8 cellular contexts compared by ENCODE assay signal in the genomic region with DNA sequence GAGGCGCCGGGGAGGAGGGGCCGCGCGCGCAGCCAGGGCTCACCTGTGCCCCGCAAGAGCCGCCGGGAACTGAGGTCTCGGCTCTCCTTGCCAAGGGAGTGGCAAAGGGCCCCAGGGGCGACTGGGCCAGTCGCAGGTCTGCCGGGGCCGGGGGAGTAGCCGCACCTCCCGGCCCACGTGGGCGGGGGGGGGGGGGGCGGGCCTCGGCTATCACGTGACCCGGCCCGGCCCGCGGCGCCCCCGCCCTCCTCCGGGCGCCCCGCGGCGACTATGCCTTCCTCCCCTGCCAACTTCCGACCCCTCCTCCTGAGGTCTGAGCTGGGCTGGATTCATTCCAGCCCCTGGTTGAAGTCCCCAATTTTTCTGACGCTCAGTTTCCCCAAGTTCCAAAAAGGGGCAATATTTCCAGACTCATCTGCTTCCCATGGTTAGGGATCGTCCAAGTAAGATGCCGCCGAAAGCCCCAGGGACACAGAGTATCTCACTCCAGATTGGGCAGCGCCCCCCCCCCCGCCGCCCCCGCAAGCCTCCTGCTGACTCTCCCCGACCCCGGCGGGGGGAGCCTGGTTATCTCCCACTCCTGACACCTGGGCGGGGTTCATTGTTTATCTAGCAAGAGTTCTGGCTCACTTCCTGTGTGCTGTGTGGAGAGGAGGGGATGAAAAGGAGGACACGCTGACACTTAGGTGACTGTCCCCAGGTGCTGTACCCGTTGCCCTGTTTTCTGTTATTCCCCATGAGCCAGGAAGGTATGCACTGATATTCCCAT. TPM values are rescaled to one million over a fixed set of nuclear protein-coding genes. Genes with fewer than 3 reads are reported as not detected.
DNase-seq lines count a peak whose midpoint lies in the region; ATAC-seq and TF ChIP-seq lines count a peak whose summit lies in the region.

TMC6 (minus strand) TSS at position 140 of the 769 bp plus-strand sequence. CDS start 1,923 bp downstream, outside the sequence.

- H3K36me3 Mint-ChIP-seq in stimulated activated effector memory CD8-positive, alpha-beta T cell treated with anti-CD3 and anti-CD28 coated beads, Interleukin-12 subunit alpha, Interleukin-12 subunit beta, amount 100 ng/mL, for 72 hours, result peaks cover 82% of the 10 kb centered on the region

- H3K4me3 ChIP-seq in AG09309 (ENCODE audit: control insufficient read depth, low read depth, low read length), result peak within 1 kb of the TSS; percentile 38
- H3K4me3 ChIP-seq in duodenal mucosa (ENCODE audit: low read depth in 1 of 2, low read length in 2 of 2), result peak within 1 kb of the TSS; percentile 79 to 85
- peak within 1 kb of the TSS; percentile 94 for H3K4me3 ChIP-seq in lower lobe of right lung

- H3K9ac ChIP-seq in duodenal mucosa (ENCODE audit: low read depth in 1 of 2, low read length in 2 of 2), result peak within 1 kb of the TSS; percentile 79 to 84

- DNase-seq in AG09309 (ENCODE audit: low read depth) (no peak), NCI-H226 (peak; percentile 57), lower lobe of right lung (peak; percentile 85)
- peak; percentile 71 for DNase-seq in activated CD4-positive, alpha-beta T cell treated with anti-CD3 and anti-CD28 coated beads for 48 hours
- DNase-seq in stimulated activated effector memory CD8-positive, alpha-beta T cell treated with anti-CD3 and anti-CD28 coated beads, Interleukin-12 subunit alpha, Interleukin-12 subunit beta, amount 100 ng/mL, for 72 hours (ENCODE audit: low spot score in 2 of 2), result peak; percentile 58 to 81

- H3K4me1 ChIP-seq in duodenal mucosa (ENCODE audit: control insufficient read depth in 1 of 2, insufficient read depth in 2 of 2, low read length in 2 of 2) (peaks cover 35 to 75% of the 10 kb centered on the region in 2 donors), lower lobe of right lung (peaks cover 88% of the 10 kb centered on the region)

- H3K4me3 Mint-ChIP-seq in stimulated activated effector memory CD8-positive, alpha-beta T cell treated with anti-CD3 and anti-CD28 coated beads, Interleukin-12 subunit alpha, Interleukin-12 subunit beta, amount 100 ng/mL, for 72 hours, result peak within 1 kb of the TSS; percentile 99

- peak; percentile 65 for TF ChIP-seq POLR2A in GM19193 (IDR thresholded peaks at IDR 0.05; ENCODE audit: extremely low read depth, insufficient read depth, insufficient read length)

- intact Hi-C loops in lower lobe of right lung (cut with DNase I), result loop anchor here (10.0 kb wide), 1 partner anchor 46 kb away; no protein-coding TSS in a partner anchor

- TF ChIP-seq CTCF in AG09309 (IDR thresholded peaks at IDR 0.05; ENCODE audit: control insufficient read depth, insufficient read depth, low read depth, low read length, missing control alignments), result no peak
- TF ChIP-seq CTCF in lower lobe of right lung (IDR thresholded peaks at IDR 0.05), result no peak

- peak within 1 kb of the TSS; percentile 97 for H3K27ac Mint-ChIP-seq in stimulated activated effector memory CD8-positive, alpha-beta T cell treated with anti-CD3 and anti-CD28 coated beads, Interleukin-12 subunit alpha, Interleukin-12 subunit beta, amount 100 ng/mL, for 72 hours

- ATAC-seq in lower lobe of right lung (peak; percentile 79 to 81), GM21528 (IDR thresholded peaks at IDR 0.05; ENCODE audit: low FRiP score, unreplicated experiment) (no peak)
- ATAC-seq in stimulated activated effector memory CD8-positive, alpha-beta T cell treated with anti-CD3 and anti-CD28 coated beads, Interleukin-12 subunit alpha, Interleukin-12 subunit beta, amount 100 ng/mL, for 72 hours, result peak; percentile 50

- H3K27me3 ChIP-seq in duodenal mucosa (ENCODE audit: control insufficient read depth in 1 of 2, insufficient read depth in 2 of 2, low read length in 2 of 2), result no peaks in the 10 kb centered on the region
- H3K27me3 ChIP-seq in lower lobe of right lung (ENCODE audit: low read depth), result no peaks in the 10 kb centered on the region

- H3K36me3 ChIP-seq in duodenal mucosa (ENCODE audit: control insufficient read depth in 1 of 2, insufficient read depth in 2 of 2, low read length in 2 of 2) (peaks cover 0 to 3% of the 10 kb centered on the region in 2 donors), lower lobe of right lung (peaks cover 30% of the 10 kb centered on the region)

- H3K27ac ChIP-seq in duodenal mucosa (ENCODE audit: low read depth, low read length), result peak within 1 kb of the TSS; percentile 80
- H3K27ac ChIP-seq in lower lobe of right lung, result peak within 1 kb of the TSS; percentile 91

- H3K4me1 Mint-ChIP-seq in stimulated activated effector memory CD8-positive, alpha-beta T cell treated with anti-CD3 and anti-CD28 coated beads, Interleukin-12 subunit alpha, Interleukin-12 subunit beta, amount 100 ng/mL, for 72 hours, result peaks cover 66% of the 10 kb centered on the region

- H3K9me3 ChIP-seq in duodenal mucosa (ENCODE audit: control insufficient read depth in 1 of 2, low read length in 2 of 2) (no peaks in the 10 kb centered on the region), lower lobe of right lung (no peaks in the 10 kb centered on the region)

- no peaks in the 10 kb centered on the region for H3K9me3 Mint-ChIP-seq in stimulated activated effector memory CD8-positive, alpha-beta T cell treated with anti-CD3 and anti-CD28 coated beads, Interleukin-12 subunit alpha, Interleukin-12 subunit beta, amount 100 ng/mL, for 72 hours

RNA-seq across cellular contexts. Expression of gene TMC6, which starts in this region (rescaled TPM):
- 173 TPM for total RNA-seq in lower lobe of right lung

Comparison
In these comparisons a context has a peak if more than half of its experiments do, and no peak if none do; other contexts are left out.
1. H3K4me3 ChIP-seq: peak in every context shown above with its lines; median percentile 94 in lower lobe of right lung; 82 in duodenal mucosa; 38 in AG09309.